11 cellular contexts compared by ENCODE assay signal in the genomic region with DNA sequence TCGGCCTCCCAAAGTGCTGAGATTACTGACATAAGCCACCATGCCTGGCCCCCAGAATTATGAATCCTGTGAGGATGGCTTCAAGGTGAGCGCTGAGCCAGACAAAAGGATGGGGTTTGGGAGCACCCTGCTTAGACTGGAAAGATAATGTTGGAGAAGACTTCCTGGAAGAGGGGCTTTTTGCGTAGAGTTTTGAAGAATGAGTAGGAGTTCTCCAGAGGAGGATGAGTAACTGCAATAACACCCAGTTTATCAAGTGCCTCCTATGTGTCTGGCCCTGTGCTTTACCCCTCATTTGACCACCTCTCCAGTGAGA. TPM values are rescaled to one million over a fixed set of nuclear protein-coding genes. Genes with fewer than 3 reads are reported as not detected.
DNase-seq lines count a peak whose midpoint lies in the region; ATAC-seq and TF ChIP-seq lines count a peak whose summit lies in the region.
"Had no signal": no experiment of that assay in that cellular context is flagged by ENCODE, and none has a peak within 500 bp of the region (broad histone marks: within the 10 kb centered on the region; RNA-seq: fewer than 3 reads in every experiment).

No MANE protein-coding gene starts in this region.

- H3K4me3 Mint-ChIP-seq in effector memory CD8-positive, alpha-beta T cell, result no peak overlapping the region
- H3K4me3 Mint-ChIP-seq: activated CD4-positive, alpha-beta memory T cell treated with anti-CD3 and anti-CD28 coated beads, Interleukin-2, amount 10 ng/mL, durations not matched to agents 7 days and 5 days had no signal

- H4K20me1 ChIP-seq in BLaER1 treated with 17β-estradiol and CSF1 and Interleukin-3, amounts not matched to agents 10 nM and 100 nM, result peaks cover 0 to 33% (median 0%) of the 10 kb centered on the region in 11 experiments; a peak in 3 of 22 replicates

- DNase-seq in WERI-Rb-1, result no peak
- DNase-seq in NCI-H510A (lab: John Stamatoyannopoulos, UW), result no peak
- no peak for DNase-seq in activated CD4-positive, CD25-positive, alpha-beta regulatory T cell treated with anti-CD3 and anti-CD28 coated beads, Interleukin-2, amount 50 U/mL, for 72 hours
- DNase-seq in effector memory CD8-positive, alpha-beta T cell, result no peak
- DNase-seq: activated gamma-delta T cell; DMS153; stimulated activated CD8-positive, alpha-beta memory T cell treated with anti-CD3 and anti-CD28 coated beads, Interleukin-4, amount 100 ng/mL, for 48 hours had no signal

- H3K4me1 ChIP-seq in BLaER1 treated with 17β-estradiol and CSF1 and Interleukin-3, amounts not matched to agents 10 nM and 100 nM, result peaks cover 36 to 99% (median 66%) of the 10 kb centered on the region in 10 experiments
- peaks cover 31% of the 10 kb centered on the region for H3K4me1 ChIP-seq in mesodermal cell (ENCODE audit: control insufficient read depth, insufficient read depth, low read length, poor library complexity, severe bottlenecking)

- H3K36me3 Mint-ChIP-seq in effector memory CD8-positive, alpha-beta T cell (ENCODE audit: insufficient read depth), result peaks cover 13% of the 10 kb centered on the region

- peak overlapping the region in 9 of 11 experiments; percentile 0 to 99 (median 66); a peak in 14 of 22 replicates for H3K4me2 ChIP-seq in BLaER1 treated with 17β-estradiol and CSF1 and Interleukin-3, amounts not matched to agents 10 nM and 100 nM

- no peak overlapping the region for H3K27ac Mint-ChIP-seq in effector memory CD8-positive, alpha-beta T cell
- H3K27ac Mint-ChIP-seq: activated CD4-positive, alpha-beta memory T cell treated with anti-CD3 and anti-CD28 coated beads, Interleukin-2, amount 10 ng/mL, durations not matched to agents 7 days and 5 days had no signal

- TF ChIP-seq CTCF in WERI-Rb-1 (IDR thresholded peaks at IDR 0.05; ENCODE audit: low read depth, low read length), result no peak

- no peak overlapping the region for H3K4me3 ChIP-seq in BLaER1 treated with 17β-estradiol and CSF1 and Interleukin-3, amounts not matched to agents 10 nM and 100 nM
- no peak overlapping the region for H3K4me3 ChIP-seq in WERI-Rb-1 (ENCODE audit: low read depth, low read length)
- no peak overlapping the region for H3K4me3 ChIP-seq in mesodermal cell (ENCODE audit: extremely low read depth, insufficient read depth, low read length, poor library complexity, severe bottlenecking)

- H3K9me3 ChIP-seq in BLaER1 treated with 17β-estradiol and CSF1 and Interleukin-3, amounts not matched to agents 10 nM and 100 nM (replicated peaks in 1 of 11), result no peaks in the 10 kb centered on the region
- H3K9me3 ChIP-seq in WERI-Rb-1 (ENCODE audit: severe bottlenecking) (peaks cover 4% of the 10 kb centered on the region), mesodermal cell (ENCODE audit: control insufficient read depth, low read length) (no peaks in the 10 kb centered on the region)

- peaks cover 0 to 55% of the 10 kb centered on the region in 2 donors for H3K27me3 Mint-ChIP-seq in effector memory CD8-positive, alpha-beta T cell

- no peak for ATAC-seq in effector memory CD8-positive, alpha-beta T cell (replicated peaks)

- peaks cover 0 to 38% (median 32%) of the 10 kb centered on the region in 11 experiments; a peak in 16 of 22 replicates for H3K27me3 ChIP-seq in BLaER1 treated with 17β-estradiol and CSF1 and Interleukin-3, amounts not matched to agents 10 nM and 100 nM
- H3K27me3 ChIP-seq in WERI-Rb-1 (ENCODE audit: insufficient read depth, low read depth, severe bottlenecking), result no peaks in the 10 kb centered on the region

- peaks cover 3 to 6% of the 10 kb centered on the region in 2 donors for H3K4me1 Mint-ChIP-seq in effector memory CD8-positive, alpha-beta T cell (ENCODE audit: low read depth in 2 of 2)

- no peaks in the 10 kb centered on the region for H3K9me3 Mint-ChIP-seq in effector memory CD8-positive, alpha-beta T cell
- H3K9me3 Mint-ChIP-seq: activated CD4-positive, alpha-beta memory T cell treated with anti-CD3 and anti-CD28 coated beads, Interleukin-2, amount 10 ng/mL, durations not matched to agents 7 days and 5 days had no signal

- peaks cover 0 to 25% (median 0%) of the 10 kb centered on the region in 11 experiments; a peak in 6 of 22 replicates for H3K36me3 ChIP-seq in BLaER1 treated with 17β-estradiol and CSF1 and Interleukin-3, amounts not matched to agents 10 nM and 100 nM
- H3K36me3 ChIP-seq in WERI-Rb-1 (peaks cover 11% of the 10 kb centered on the region), mesodermal cell (ENCODE audit: control insufficient read depth, insufficient read depth, low read length) (peaks cover 11% of the 10 kb centered on the region)

- no peak overlapping the region for H3K27ac ChIP-seq in BLaER1 treated with 17β-estradiol and CSF1 and Interleukin-3, amounts not matched to agents 10 nM and 100 nM
- peak overlapping the region; percentile 59 for H3K27ac ChIP-seq in WERI-Rb-1
- peak overlapping the region; percentile 55 for H3K27ac ChIP-seq in mesodermal cell (ENCODE audit: low read depth, low read length, severe bottlenecking)
- H3K27ac ChIP-seq: HL-60 had no signal

- WGBS in mesodermal cell (ENCODE audit: insufficient coverage in 2 of 2), 2 experiments, result 96 to 100% methylated on average over 1 to 3 of the region's 3 CpGs

- no peak overlapping the region for H3K9ac ChIP-seq in BLaER1 treated with 17β-estradiol and CSF1 and Interleukin-3, amounts not matched to agents 10 nM and 100 nM

RNA-seq across cellular contexts. Expression of a gene that starts 0.6 kb away (rescaled TPM):
- 38.5 TPM for polyA plus RNA-seq in mesodermal cell (2013, experiment 1 of 2)
- 29.4 TPM for polyA plus RNA-seq in mesodermal cell (2013, experiment 2 of 2)

RNA-seq across cellular contexts. Expression of a gene that starts 12.1 kb away (rescaled TPM):
- polyA plus RNA-seq in mesodermal cell (2013, experiment 1 of 2), result not detected
- not detected for polyA plus RNA-seq in mesodermal cell (2013, experiment 2 of 2)

RNA-seq across cellular contexts. Expression of a gene that starts 33.9 kb away (rescaled TPM):
- 89.4 TPM for polyA plus RNA-seq in mesodermal cell (2013, experiment 1 of 2)
- polyA plus RNA-seq in mesodermal cell (2013, experiment 2 of 2), result 70.1 TPM

RNA-seq across cellular contexts. Expression of a gene that starts 44.9 kb away (rescaled TPM):
- polyA plus RNA-seq in mesodermal cell (2013, experiment 1 of 2), result 12.9 TPM
- polyA plus RNA-seq in mesodermal cell (2013, experiment 2 of 2), result 9.9 TPM

RNA-seq across cellular contexts. Expression of a gene that starts 52.6 kb away (rescaled TPM):
- 302 TPM for polyA plus RNA-seq in mesodermal cell (2013, experiment 1 of 2)
- 255 TPM for polyA plus RNA-seq in mesodermal cell (2013, experiment 2 of 2)

Comparison
In these comparisons a context has a peak if more than half of its experiments do, and no peak if none do; other contexts are left out.
1. H3K27ac ChIP-seq: peak in WERI-Rb-1 (single experiment) and mesodermal cell (single experiment); none in BLaER1 treated with 17β-estradiol and CSF1 and Interleukin-3, amounts not matched to agents 10 nM and 100 nM (0 of 11).